In genomic region chr9:79674052-79674777, GRCh38 we compare ENCODE assay signal across 14 cellular contexts.
DNase-seq lines count a peak whose midpoint lies in the region; ATAC-seq, FAIRE-seq and TF ChIP-seq lines count a peak whose summit lies in the region.
"Had no signal": no experiment of that assay in that cellular context is flagged by ENCODE, and none has a peak within 500 bp of the region (broad histone marks: within the 10 kb centered on the region; RNA-seq: fewer than 3 reads in every experiment).

No MANE protein-coding gene starts in this region.

- POLR2A ChIA-PET in RWPE1 (lab: Yijun Ruan, JAX; ENCODE audit: low non-redundant PET): no interaction called here

- peaks cover 9% of the 10 kb centered on the region for H3K36me3 Mint-ChIP-seq in astrocyte (ENCODE audit: low read depth, unreplicated experiment)

- no peak overlapping the region for H3K4me3 Mint-ChIP-seq in astrocyte (ENCODE audit: unreplicated experiment)
- H3K4me3 Mint-ChIP-seq: activated T-helper 1 cell treated with anti-CD3 and anti-CD28 coated beads, Interleukin-12 subunit alpha, Interleukin-12 subunit beta, Interleukin-2, Interleukin-4 antibody, amounts not matched to agents 30 ng/mL and 10 ng/mL and 1 ng/mL, durations not matched to agents 14 hours and 24 hours and 36 hours had no signal

- H3K27ac Mint-ChIP-seq in astrocyte (ENCODE audit: unreplicated experiment): peak overlapping the region; percentile 16
- H3K27ac Mint-ChIP-seq: activated T-helper 1 cell treated with anti-CD3 and anti-CD28 coated beads, Interleukin-12 subunit alpha, Interleukin-12 subunit beta, Interleukin-2, Interleukin-4 antibody, amounts not matched to agents 30 ng/mL and 10 ng/mL and 1 ng/mL, durations not matched to agents 14 hours and 24 hours and 36 hours had no signal

- H3K36me3 ChIP-seq in astrocyte (ENCODE audit: insufficient read depth, low read length): peaks cover 14% of the 10 kb centered on the region
- H3K36me3 ChIP-seq: thyroid gland had no signal

- no peak overlapping the region for H3K9ac ChIP-seq in astrocyte (ENCODE audit: low read length)

- H4K20me1 ChIP-seq in astrocyte (ENCODE audit: insufficient read depth, low read length): peaks cover 28% of the 10 kb centered on the region

- TF ChIP-seq CTCF in astrocyte (IDR thresholded peaks at IDR 0.05; ENCODE audit: insufficient read depth, low read depth, low read length) (no peak), RWPE1 (conservative IDR thresholded peaks at IDR 0.05; ENCODE audit: low read depth) (no peak)

- no peaks in the 10 kb centered on the region for H3K79me2 ChIP-seq in astrocyte (ENCODE audit: insufficient read depth, low read length)

- no peak for DNase-seq in astrocyte (ENCODE audit: low read depth)
- no peak for DNase-seq in NCI-H187 (lab: John Stamatoyannopoulos, UW)
- DNase-seq in RWPE1 (ENCODE audit: low spot score): no peak
- DNase-seq in hypothalamus (lab: John Stamatoyannopoulos, UW): no peak
- DNase-seq: mesenchymal stem cell, SHP77, thyroid gland had no signal

- H3K27ac ChIP-seq in astrocyte (ENCODE audit: low read depth, low read length) (no peak overlapping the region), RWPE1 (no peak overlapping the region)
- H3K27ac ChIP-seq: thyroid gland, VCaP had no signal

- no peak overlapping the region for H2AFZ ChIP-seq in astrocyte (ENCODE audit: low read depth, low read length)

- H3K9me3 Mint-ChIP-seq in astrocyte (ENCODE audit: unreplicated experiment): no peaks in the 10 kb centered on the region
- H3K9me3 Mint-ChIP-seq: activated T-helper 1 cell treated with anti-CD3 and anti-CD28 coated beads, Interleukin-12 subunit alpha, Interleukin-12 subunit beta, Interleukin-2, Interleukin-4 antibody, amounts not matched to agents 30 ng/mL and 10 ng/mL and 1 ng/mL, durations not matched to agents 14 hours and 24 hours and 36 hours had no signal

- H3K4me2 ChIP-seq in astrocyte (ENCODE audit: low read length): no peak overlapping the region

- no peaks in the 10 kb centered on the region for H3K27me3 Mint-ChIP-seq in astrocyte (ENCODE audit: low read depth, unreplicated experiment)

- H3K4me1 Mint-ChIP-seq in astrocyte (ENCODE audit: low read depth, unreplicated experiment): peaks cover 41% of the 10 kb centered on the region

- ATAC-seq in GM18517 (IDR thresholded peaks at IDR 0.05; ENCODE audit: unreplicated experiment): peak; percentile 38
- peak; percentile 48 for ATAC-seq in GM21528 (IDR thresholded peaks at IDR 0.05; ENCODE audit: low FRiP score, unreplicated experiment)
- ATAC-seq in HG03045 (IDR thresholded peaks at IDR 0.05; ENCODE audit: unreplicated experiment): peak; percentile 35
- ATAC-seq in HG02970 (IDR thresholded peaks at IDR 0.05; ENCODE audit: low FRiP score, unreplicated experiment): no peak

- no peaks in the 10 kb centered on the region for H3K9me3 ChIP-seq in astrocyte (ENCODE audit: insufficient read depth, low read depth, low read length)
- H3K9me3 ChIP-seq: thyroid gland had no signal

- CTCF ChIA-PET in RWPE1 (lab: Yijun Ruan, JAX): no interaction called here

- FAIRE-seq in astrocyte (lab: Jason Lieb, UNC): no peak
- FAIRE-seq: endothelial cell of umbilical vein had no signal

- H3K27me3 ChIP-seq in astrocyte (ENCODE audit: insufficient read depth, low read length): no peaks in the 10 kb centered on the region
- H3K27me3 ChIP-seq: thyroid gland had no signal

- H3K4me1 ChIP-seq in astrocyte (ENCODE audit: insufficient read depth, low read length): no peaks in the 10 kb centered on the region

- H3K4me3 ChIP-seq in astrocyte (ENCODE audit: insufficient read depth, low read depth, low read length): no peak overlapping the region
- H3K4me3 ChIP-seq: thyroid gland had no signal
